Comparison of ENCODE assay signal across 16 cellular contexts in the genomic region with DNA sequence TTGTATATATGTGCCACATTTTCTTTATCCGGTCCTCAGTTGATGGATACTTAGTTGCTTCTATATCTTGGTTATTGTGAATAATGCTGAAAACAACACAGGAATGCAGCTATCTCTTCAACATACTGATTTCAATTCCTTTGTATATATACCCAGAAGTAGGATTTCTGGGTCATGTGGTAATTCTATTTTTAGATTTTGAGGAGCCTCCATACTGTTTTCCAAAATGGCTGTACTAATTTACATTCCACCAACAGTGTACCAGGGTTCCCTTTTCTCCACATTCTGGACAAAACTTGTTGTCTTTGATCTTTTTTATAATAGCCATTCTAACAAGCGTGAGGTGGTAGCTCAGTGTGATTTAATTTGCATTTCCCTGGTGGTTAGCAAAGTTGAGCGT. TPM values are rescaled to one million over a fixed set of nuclear protein-coding genes. Genes with fewer than 3 reads are reported as not detected.
A peak's percentile ranks its signal among the peaks of the same experiment; 100 is the strongest.
DNase-seq lines count a peak whose midpoint lies in the region; ATAC-seq and TF ChIP-seq lines count a peak whose summit lies in the region.
"Had no signal": no experiment of that assay in that cellular context is flagged by ENCODE, and none has a peak within 500 bp of the region (broad histone marks: within the 10 kb centered on the region; RNA-seq: fewer than 3 reads in every experiment).

No MANE protein-coding gene starts in this region.

- POLR2A ChIA-PET in MCF 10A (lab: Yijun Ruan, JAX), result interaction anchor here (0.8 to 3.7 kb wide), 8 partner anchors 9 to 247 kb away, joined by 3 to 85 read pairs (median 16); a partner anchor contains a TSS

- H3K4me3 Mint-ChIP-seq in MCF 10A (ENCODE audit: unreplicated experiment), result peak overlapping the region; percentile 94
- peak overlapping the region; percentile 43 to 66 for H3K4me3 Mint-ChIP-seq in stimulated activated naive B cell treated with anti-CD40 and anti-IgM and Interleukin-4, amounts not matched to agents 10 μg/mL and 1 μg/mL and 100 μg/mL, for 72 hours

- H3K79me2 ChIP-seq in OCI-LY3 (ENCODE audit: low read length), result no peaks in the 10 kb centered on the region

- no peak for ATAC-seq in stimulated activated naive B cell treated with anti-CD40 and anti-IgM and Interleukin-4, amounts not matched to agents 10 μg/mL and 1 μg/mL and 100 μg/mL, for 72 hours (replicated peaks)
- no peak for ATAC-seq in GM21717 (IDR thresholded peaks at IDR 0.05; ENCODE audit: unreplicated experiment)

- TF ChIP-seq POLR2A in breast epithelium (IDR thresholded peaks at IDR 0.05) (no peak), esophagus muscularis mucosa (IDR thresholded peaks at IDR 0.05; ENCODE audit: low read depth) (no peak)

- H3K4me3 ChIP-seq in breast epithelium (no peak overlapping the region), OCI-LY3 (ENCODE audit: low read length) (no peak overlapping the region), esophagus muscularis mucosa (no peak overlapping the region), tibial artery (no peak overlapping the region)

- no peaks in the 10 kb centered on the region for H3K9me3 Mint-ChIP-seq in MCF 10A (ENCODE audit: unreplicated experiment)
- no peaks in the 10 kb centered on the region for H3K9me3 Mint-ChIP-seq in stimulated activated naive B cell treated with anti-CD40 and anti-IgM and Interleukin-4, amounts not matched to agents 10 μg/mL and 1 μg/mL and 100 μg/mL, for 72 hours

- WGBS in esophagus muscularis mucosa, result 95% methylated on average over 3 of the region's 3 CpGs

- no peak for DNase-seq in MCF 10A (ENCODE audit: unreplicated experiment)
- no peak for DNase-seq in breast epithelium (ENCODE audit: low spot score in 2 of 2)
- DNase-seq in esophagus muscularis mucosa (ENCODE audit: extremely low spot score), result peak; percentile 10
- DNase-seq in stimulated activated naive B cell treated with anti-CD40 and anti-IgM and Interleukin-4, amounts not matched to agents 10 μg/mL and 1 μg/mL and 100 μg/mL, for 72 hours, result no peak
- no peak for DNase-seq in tibial artery
- DNase-seq in NCI-H146 (lab: John Stamatoyannopoulos, UW), result no peak
- DNase-seq: activated CD4-positive, alpha-beta T cell treated with anti-CD3 and anti-CD28 coated beads for 1 hour; colonic mucosa; HCEC 1CT; MV-4-11; NCI-H2171; SK-N-SH; stimulated activated CD4-positive, alpha-beta T cell treated with anti-CD3 and anti-CD28 coated beads, Interleukin-2, amount 100 ng/mL, for 24 hours had no signal

- TF ChIP-seq EP300 in esophagus muscularis mucosa (IDR thresholded peaks at IDR 0.05), result no peak

- H3K27me3 ChIP-seq in breast epithelium, result no peaks in the 10 kb centered on the region
- H3K27me3 ChIP-seq in OCI-LY3 (ENCODE audit: low read depth, low read length), result no peaks in the 10 kb centered on the region
- no peaks in the 10 kb centered on the region for H3K27me3 ChIP-seq in esophagus muscularis mucosa
- H3K27me3 ChIP-seq in tibial artery, result no peaks in the 10 kb centered on the region
- H3K27me3 ChIP-seq: colonic mucosa had no signal

- H3K4me2 ChIP-seq in OCI-LY3 (ENCODE audit: low read length), result 0 out of 2 replicates have a peak overlapping the region, but pooled peaks have one; percentile 17
- H3K4me2 ChIP-seq: SK-N-SH had no signal

- peaks cover 8% of the 10 kb centered on the region for H3K36me3 Mint-ChIP-seq in MCF 10A (ENCODE audit: insufficient read depth, unreplicated experiment)
- H3K36me3 Mint-ChIP-seq in stimulated activated naive B cell treated with anti-CD40 and anti-IgM and Interleukin-4, amounts not matched to agents 10 μg/mL and 1 μg/mL and 100 μg/mL, for 72 hours, result peaks cover 8 to 22% of the 10 kb centered on the region in 2 donors

- H3K9ac ChIP-seq in OCI-LY3 (ENCODE audit: low read length), result no peak overlapping the region
- H3K9ac ChIP-seq: SK-N-SH had no signal

- no peaks in the 10 kb centered on the region for H3K4me1 ChIP-seq in breast epithelium
- H3K4me1 ChIP-seq in OCI-LY3 (ENCODE audit: low read length), result peaks cover 8% of the 10 kb centered on the region
- peaks cover 13 to 25% (median 17%) of the 10 kb centered on the region in 4 donors for H3K4me1 ChIP-seq in esophagus muscularis mucosa
- peaks cover 0 to 9% (median 6%) of the 10 kb centered on the region in 4 donors for H3K4me1 ChIP-seq in tibial artery
- H3K4me1 ChIP-seq: colonic mucosa had no signal

- no peak for TF ChIP-seq CTCF in MCF 10A (IDR thresholded peaks at IDR 0.05; ENCODE audit: unreplicated experiment)
- TF ChIP-seq CTCF in breast epithelium (IDR thresholded peaks at IDR 0.05), result no peak
- TF ChIP-seq CTCF in OCI-LY3 (IDR thresholded peaks at IDR 0.05; ENCODE audit: low read depth, low read length), result no peak
- no peak for TF ChIP-seq CTCF in esophagus muscularis mucosa (IDR thresholded peaks at IDR 0.05)
- no peak for TF ChIP-seq CTCF in tibial artery (IDR thresholded peaks at IDR 0.05)

- H3K4me1 Mint-ChIP-seq in MCF 10A (ENCODE audit: insufficient read depth, unreplicated experiment), result peaks cover 5% of the 10 kb centered on the region
- peaks cover 15 to 22% of the 10 kb centered on the region in 2 donors for H3K4me1 Mint-ChIP-seq in stimulated activated naive B cell treated with anti-CD40 and anti-IgM and Interleukin-4, amounts not matched to agents 10 μg/mL and 1 μg/mL and 100 μg/mL, for 72 hours

- CTCF ChIA-PET in MCF 10A (lab: Yijun Ruan, JAX), result interaction anchor here (0.6 to 3.2 kb wide), 14 partner anchors 9 to 848 kb away, joined by 3 to 23 read pairs (median 6); a partner anchor contains a TSS

- H3K36me3 ChIP-seq in breast epithelium, result no peaks in the 10 kb centered on the region
- no peaks in the 10 kb centered on the region for H3K36me3 ChIP-seq in OCI-LY3 (replicated peaks; ENCODE audit: low read depth, low read length)
- peaks cover 0 to 14% (median 4%) of the 10 kb centered on the region in 4 donors for H3K36me3 ChIP-seq in esophagus muscularis mucosa
- H3K36me3 ChIP-seq in tibial artery, result peaks cover 0 to 14% (median 10%) of the 10 kb centered on the region in 3 donors
- H3K36me3 ChIP-seq: colonic mucosa had no signal

- H3K27ac ChIP-seq in breast epithelium (no peak overlapping the region), OCI-LY3 (ENCODE audit: low read length) (no peak overlapping the region), esophagus muscularis mucosa (replicated peaks in 1 of 4) (peak overlapping the region in 3 of 4 donors; percentile 96 to 99 (median 98)), tibial artery (peak overlapping the region in 1 of 2 donors; percentile 95)
- H3K27ac ChIP-seq: C4-2B had no signal

- no peaks in the 10 kb centered on the region for H3K9me3 ChIP-seq in breast epithelium
- H3K9me3 ChIP-seq in OCI-LY3 (ENCODE audit: insufficient read depth, low read length), result no peaks in the 10 kb centered on the region
- H3K9me3 ChIP-seq in esophagus muscularis mucosa, result no peaks in the 10 kb centered on the region
- no peaks in the 10 kb centered on the region for H3K9me3 ChIP-seq in tibial artery
- H3K9me3 ChIP-seq: colonic mucosa had no signal

- no peaks in the 10 kb centered on the region for H4K20me1 ChIP-seq in OCI-LY3 (ENCODE audit: insufficient read depth, low read length)

- peak overlapping the region; percentile 84 for H3K27ac Mint-ChIP-seq in MCF 10A (ENCODE audit: low read depth, unreplicated experiment)
- H3K27ac Mint-ChIP-seq in stimulated activated naive B cell treated with anti-CD40 and anti-IgM and Interleukin-4, amounts not matched to agents 10 μg/mL and 1 μg/mL and 100 μg/mL, for 72 hours, result peak overlapping the region; percentile 68

- no peak overlapping the region for H2AFZ ChIP-seq in OCI-LY3 (ENCODE audit: low read depth, low read length)

- intact Hi-C loops in MCF 10A (cut with micrococcal nuclease), result no loop called here
- intact Hi-C loops in breast epithelium (cut with DNase I; ENCODE audit: low total_unique reads), result no loop called here
- intact Hi-C loops in esophagus muscularis mucosa (cut with DNase I), result loop anchor here (5.0 kb wide), 2 partner anchors 36 to 239 kb away; no protein-coding TSS in a partner anchor
- intact Hi-C loops in tibial artery (cut with DNase I; ENCODE audit: low total_unique reads), result loop anchor here (5.0 to 10.0 kb wide), 2 partner anchors 41 to 241 kb away; a partner anchor contains a TSS

- TSS peak; percentile 34 for BruUV-seq in MCF 10A (replicated peaks; lab: Mats Ljungman, UMichigan)

- no peaks in the 10 kb centered on the region for H3K27me3 Mint-ChIP-seq in MCF 10A (ENCODE audit: insufficient read depth, unreplicated experiment)
- no peaks in the 10 kb centered on the region for H3K27me3 Mint-ChIP-seq in stimulated activated naive B cell treated with anti-CD40 and anti-IgM and Interleukin-4, amounts not matched to agents 10 μg/mL and 1 μg/mL and 100 μg/mL, for 72 hours

RNA-seq across cellular contexts. Expression of a gene that starts 1.6 kb away (rescaled TPM):
- total RNA-seq in MCF 10A (2022) (12.8 and 13.2 TPM in 2 replicates), breast epithelium (10 to 100 TPM; 10.2 to 20.6 (median 14.5) TPM), esophagus muscularis mucosa (10 to 100 TPM in 3 of 4 donors, 1 to 10 TPM in 1; 7.8 to 14.5 (median 12.6) TPM)

RNA-seq across cellular contexts. Expression of a gene that starts 39.1 kb away (rescaled TPM):
- total RNA-seq in MCF 10A (2022), result 75.2 and 98.5 TPM in 2 replicates
- 10 to 100 TPM; 75.7 to 83.4 (median 80.5) TPM for total RNA-seq in breast epithelium
- 10 to 100 TPM; 67.3 to 97.2 (median 74.8) TPM for total RNA-seq in esophagus muscularis mucosa

Comparison
In these comparisons a context has a peak if more than half of its experiments do, and no peak if none do; other contexts are left out.
1. H3K27ac ChIP-seq: peak in esophagus muscularis mucosa (3 of 4); none in breast epithelium (0 of 2) and OCI-LY3 (single experiment).
2. intact Hi-C loops: an anchor here in esophagus muscularis mucosa (5.0 kb wide) and tibial artery (5.0 to 10.0 kb wide); none called in MCF 10A and breast epithelium.